In the genomic region with DNA sequence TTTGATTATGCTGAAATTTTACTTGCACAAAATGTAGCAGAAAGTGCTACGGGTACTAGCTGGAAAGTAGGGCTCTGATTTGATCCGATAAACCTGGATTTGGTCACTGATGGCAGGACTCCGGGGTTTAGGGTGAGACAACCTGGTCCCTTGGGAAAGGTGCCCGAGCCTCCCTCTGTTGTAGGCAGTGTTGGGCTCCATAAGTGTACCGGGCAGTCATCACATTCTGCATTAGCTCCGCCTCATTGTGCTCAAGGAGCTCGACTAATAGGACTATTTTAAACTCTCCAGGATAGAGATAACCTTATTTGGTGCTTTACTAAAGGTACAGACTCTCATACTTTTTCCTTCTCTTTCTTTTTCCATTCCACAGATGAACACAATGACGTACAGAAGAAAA, we compare ENCODE assay signal across 16 cellular contexts.
"Had no signal": no experiment of that assay in that cellular context is flagged by ENCODE, and none has a peak within 500 bp of the region (broad histone marks: within the 10 kb centered on the region; RNA-seq: fewer than 3 reads in every experiment).

No MANE protein-coding gene starts in this region.

- H3K4me3 Mint-ChIP-seq: T-cell had no signal

- H3K4me3 ChIP-seq: SJCRH30 had no signal

- DNase-seq: Kasumi-1, MM.1S, NCI-H1092 treated with DMSO at 0.1 percent for 48 hours, NCI-H1436, NCI-H187, NCI-H2029, NCI-H2081 treated with DMSO at 0.1 percent for 48 hours, NCI-H2171, NCI-H226, NCI-H446, NCI-H510A, NCI-H524 treated with DMSO at 0.1 percent for 48 hours, SHP77, SJCRH30, SW 1271, T-cell had no signal

- ATAC-seq: T-cell had no signal

- H3K27me3 Mint-ChIP-seq: T-cell had no signal
